In genomic region chr14:68249534-68250517, GRCh38 we compare ENCODE assay signal across 8 cellular contexts.
DNase-seq lines count a peak whose midpoint lies in the region; ATAC-seq, FAIRE-seq and TF ChIP-seq lines count a peak whose summit lies in the region.

No MANE protein-coding gene starts in this region.

- no peaks in the 10 kb centered on the region for H4K20me1 ChIP-seq in HepG2 (ENCODE audit: insufficient read depth, low read length)

- TF ChIP-seq EP300 in HepG2 (IDR thresholded peaks at IDR 0.05; ENCODE audit: low read depth in 2 of 2, low read length in 2 of 2) (no peak), HepG2 (CRISPR knock-in tag; IDR thresholded peaks at IDR 0.05; ENCODE audit: borderline replicate concordance) (no peak)

- H3K9me3 ChIP-seq in HepG2 (ENCODE audit: low read length) (no peaks in the 10 kb centered on the region), WERI-Rb-1 (ENCODE audit: severe bottlenecking) (no peaks in the 10 kb centered on the region)

- H3K36me3 ChIP-seq in HepG2 (replicated peaks in 1 of 2; ENCODE audit: control insufficient read depth in 1 of 2, insufficient read depth in 2 of 2, low read length in 2 of 2), result no peaks in the 10 kb centered on the region
- H3K36me3 ChIP-seq in WERI-Rb-1, result no peaks in the 10 kb centered on the region

- no peak for DNase-seq in activated CD4-positive, alpha-beta T cell treated with anti-CD3 and anti-CD28 coated beads, Interleukin-2, amount 10 ng/mL, durations not matched to agents 24 days and 14 days
- no peak for DNase-seq in activated CD4-positive, alpha-beta T cell treated with anti-CD3 and anti-CD28 coated beads, Interleukin-2, amount 10 ng/mL, durations not matched to agents 7 days and 5 days
- DNase-seq in amniotic stem cell (lab: John Stamatoyannopoulos, UW) (peak; percentile 27), HepG2 (ENCODE audit: low spot score) (no peak), type B pancreatic cell (ENCODE audit: extremely low spot score, unreplicated experiment) (no peak), epidermal melanocyte (ENCODE audit: insufficient read length, low spot score) (no peak), WERI-Rb-1 (no peak)

- no peak overlapping the region for H2AFZ ChIP-seq in HepG2 (ENCODE audit: low read length)

- no peak overlapping the region for H3K9ac ChIP-seq in HepG2 (ENCODE audit: insufficient read depth, low read depth, low read length)

- in situ Hi-C loops in HepG2 (cut with HindIII; ENCODE audit: extremely low pct_ligation_motif_present, low pct_unique_long_range_greater_than_20kb), result loop anchor here (5.0 to 10.0 kb wide), 2 partner anchors 305 to 567 kb away; no protein-coding TSS in a partner anchor

- POLR2A ChIA-PET in activated CD4-positive, alpha-beta T cell treated with anti-CD3 and anti-CD28 coated beads, Interleukin-2, amount 10 ng/mL, durations not matched to agents 7 days and 5 days (lab: Charles Lee), result no interaction called here
- POLR2A ChIA-PET in HepG2 (lab: Yijun Ruan, JAX), result no interaction called here

- CTCF ChIA-PET in activated CD4-positive, alpha-beta T cell treated with anti-CD3 and anti-CD28 coated beads, Interleukin-2, amount 10 ng/mL, durations not matched to agents 7 days and 5 days (lab: Charles Lee), result interaction anchor here (0.9 to 9.9 kb wide), 11 partner anchors 11 to 594 kb away, joined by 3 to 65 read pairs (median 4); no protein-coding TSS in a partner anchor
- CTCF ChIA-PET in HepG2 (lab: Yijun Ruan, JAX; ENCODE audit: low intra/inter-chr PET ratio, low total read pairs), result interaction anchor here (2.3 to 2.5 kb wide), 2 partner anchors 539 to 567 kb away, joined by 15 read pairs; no protein-coding TSS in a partner anchor

- WGBS in HepG2 (ENCODE audit: low lambda C conversion rate), result 88% methylated on average over 4 of the region's 4 CpGs

- TF ChIP-seq RAD21 in HepG2 (CRISPR knock-in tag; IDR thresholded peaks at IDR 0.05), result no peak

- H3K9me3 Mint-ChIP-seq in activated CD4-positive, alpha-beta T cell treated with anti-CD3 and anti-CD28 coated beads, Interleukin-2, amount 10 ng/mL, durations not matched to agents 24 days and 14 days, result no peaks in the 10 kb centered on the region
- H3K9me3 Mint-ChIP-seq in activated CD4-positive, alpha-beta T cell treated with anti-CD3 and anti-CD28 coated beads, Interleukin-2, amount 10 ng/mL, durations not matched to agents 7 days and 5 days, result no peaks in the 10 kb centered on the region
- H3K9me3 Mint-ChIP-seq in type B pancreatic cell, result no peaks in the 10 kb centered on the region

- H3K27ac Mint-ChIP-seq in activated CD4-positive, alpha-beta T cell treated with anti-CD3 and anti-CD28 coated beads, Interleukin-2, amount 10 ng/mL, durations not matched to agents 24 days and 14 days, result peak overlapping the region; percentile 8
- H3K27ac Mint-ChIP-seq in activated CD4-positive, alpha-beta T cell treated with anti-CD3 and anti-CD28 coated beads, Interleukin-2, amount 10 ng/mL, durations not matched to agents 7 days and 5 days, result no peak overlapping the region
- peak overlapping the region; percentile 87 for H3K27ac Mint-ChIP-seq in type B pancreatic cell

- BruUV-seq in HepG2 (replicated peaks; lab: Mats Ljungman, UMichigan), result no TSS peak

- TF ChIP-seq POLR2A in HepG2 (IDR thresholded peaks at IDR 0.05; ENCODE audit: insufficient read depth in 1 of 2, low read depth in 2 of 2, low read length in 2 of 2), result no peak

- no peak overlapping the region for H3K4me2 ChIP-seq in HepG2 (ENCODE audit: low read depth, low read length)

- H3K36me3 Mint-ChIP-seq in activated CD4-positive, alpha-beta T cell treated with anti-CD3 and anti-CD28 coated beads, Interleukin-2, amount 10 ng/mL, durations not matched to agents 24 days and 14 days (ENCODE audit: low read depth), result no peaks in the 10 kb centered on the region
- H3K36me3 Mint-ChIP-seq in activated CD4-positive, alpha-beta T cell treated with anti-CD3 and anti-CD28 coated beads, Interleukin-2, amount 10 ng/mL, durations not matched to agents 7 days and 5 days (ENCODE audit: low read depth), result no peaks in the 10 kb centered on the region
- no peaks in the 10 kb centered on the region for H3K36me3 Mint-ChIP-seq in type B pancreatic cell

- H3K27me3 ChIP-seq in HepG2 (ENCODE audit: control insufficient read depth in 1 of 2, insufficient read depth in 2 of 2, low read length in 2 of 2), result no peaks in the 10 kb centered on the region
- H3K27me3 ChIP-seq in WERI-Rb-1 (ENCODE audit: insufficient read depth, low read depth, severe bottlenecking), result no peaks in the 10 kb centered on the region

- H3K4me1 ChIP-seq in HepG2 (ENCODE audit: insufficient read depth, low read length), result peaks cover 75% of the 10 kb centered on the region

- no peak overlapping the region for H3K4me3 ChIP-seq in HepG2 (replicated peaks in 1 of 3; ENCODE audit: insufficient read depth in 1 of 3, low read depth in 2 of 3, low read length in 3 of 3)
- no peak overlapping the region for H3K4me3 ChIP-seq in WERI-Rb-1 (ENCODE audit: low read depth, low read length)

- no peaks in the 10 kb centered on the region for H3K27me3 Mint-ChIP-seq in activated CD4-positive, alpha-beta T cell treated with anti-CD3 and anti-CD28 coated beads, Interleukin-2, amount 10 ng/mL, durations not matched to agents 24 days and 14 days
- no peaks in the 10 kb centered on the region for H3K27me3 Mint-ChIP-seq in activated CD4-positive, alpha-beta T cell treated with anti-CD3 and anti-CD28 coated beads, Interleukin-2, amount 10 ng/mL, durations not matched to agents 7 days and 5 days
- H3K27me3 Mint-ChIP-seq in type B pancreatic cell, result no peaks in the 10 kb centered on the region

- TF ChIP-seq CTCF in HepG2 (CRISPR knock-in tag; IDR thresholded peaks at IDR 0.05) (no peak), type B pancreatic cell (conservative IDR thresholded peaks at IDR 0.05) (no peak), WERI-Rb-1 (IDR thresholded peaks at IDR 0.05; ENCODE audit: low read depth, low read length) (no peak)

- H3K4me3 Mint-ChIP-seq in activated CD4-positive, alpha-beta T cell treated with anti-CD3 and anti-CD28 coated beads, Interleukin-2, amount 10 ng/mL, durations not matched to agents 24 days and 14 days, result no peak overlapping the region
- H3K4me3 Mint-ChIP-seq in activated CD4-positive, alpha-beta T cell treated with anti-CD3 and anti-CD28 coated beads, Interleukin-2, amount 10 ng/mL, durations not matched to agents 7 days and 5 days, result no peak overlapping the region
- peak overlapping the region; percentile 61 for H3K4me3 Mint-ChIP-seq in type B pancreatic cell

- intact Hi-C loops in activated CD4-positive, alpha-beta T cell treated with anti-CD3 and anti-CD28 coated beads, Interleukin-2, amount 10 ng/mL, durations not matched to agents 24 days and 14 days (cut with micrococcal nuclease), result loop anchor here (1.0 to 10.0 kb wide), 4 partner anchors 25 to 308 kb away; no protein-coding TSS in a partner anchor
- intact Hi-C loops in HepG2 (cut with micrococcal nuclease; ENCODE audit: unreplicated experiment), result loop anchor here (2.0 to 10.0 kb wide), 5 partner anchors 47 to 535 kb away; no protein-coding TSS in a partner anchor

- FAIRE-seq in HepG2 (lab: Jason Lieb, UNC), result no peak

- H3K27ac ChIP-seq in HepG2 (ENCODE audit: extremely low read length, insufficient read depth, low read length) (no peak overlapping the region), WERI-Rb-1 (no peak overlapping the region)

- no peaks in the 10 kb centered on the region for H3K79me2 ChIP-seq in HepG2 (ENCODE audit: insufficient read depth, low read length)

- peaks cover 25% of the 10 kb centered on the region for H3K4me1 Mint-ChIP-seq in activated CD4-positive, alpha-beta T cell treated with anti-CD3 and anti-CD28 coated beads, Interleukin-2, amount 10 ng/mL, durations not matched to agents 24 days and 14 days
- peaks cover 37% of the 10 kb centered on the region for H3K4me1 Mint-ChIP-seq in activated CD4-positive, alpha-beta T cell treated with anti-CD3 and anti-CD28 coated beads, Interleukin-2, amount 10 ng/mL, durations not matched to agents 7 days and 5 days
- peaks cover 76% of the 10 kb centered on the region for H3K4me1 Mint-ChIP-seq in type B pancreatic cell (ENCODE audit: unreplicated experiment)

- ATAC-seq in HepG2, result no peak
- no peak for ATAC-seq in GM21825 (IDR thresholded peaks at IDR 0.05; ENCODE audit: unreplicated experiment)

TF ChIP-seq in HepG2, 621 proteins besides CTCF, POLR2A, EP300 and RAD21:
- TF ChIP-seq RFX1 (IDR thresholded peaks at IDR 0.05) (no peak), ZMYM4 (CRISPR knock-in tag; IDR thresholded peaks at IDR 0.05) (no peak), FOSL2 (CRISPR knock-in tag; IDR thresholded peaks at IDR 0.05) (peak; percentile 41), IRX3 (CRISPR knock-in tag; IDR thresholded peaks at IDR 0.05; ENCODE audit: borderline replicate concordance, low read depth) (no peak), RARA (CRISPR knock-in tag; IDR thresholded peaks at IDR 0.05) (no peak)
